In genomic region chr9:4356306-4356705, GRCh38 we compare ENCODE assay signal across 23 cellular contexts. TPM values are rescaled to one million over a fixed set of nuclear protein-coding genes. Genes with fewer than 3 reads are reported as not detected.
DNase-seq lines count a peak whose midpoint lies in the region; TF ChIP-seq lines count a peak whose summit lies in the region.
"Had no signal": no experiment of that assay in that cellular context is flagged by ENCODE, and none has a peak within 500 bp of the region (broad histone marks: within the 10 kb centered on the region; RNA-seq: fewer than 3 reads in every experiment).

No MANE protein-coding gene starts in this region.

- TF ChIP-seq CTCF in fibroblast of the aortic adventitia (IDR thresholded peaks at IDR 0.05; ENCODE audit: insufficient read depth, low read length) (no peak), esophagus squamous epithelium (IDR thresholded peaks at IDR 0.05) (no peak)

- no peaks in the 10 kb centered on the region for H3K4me1 Mint-ChIP-seq in IgD-negative memory B cell
- H3K4me1 Mint-ChIP-seq: CD14-positive monocyte; CD8-positive, alpha-beta memory T cell had no signal

- 48 to 83% methylated on average over 2 of the region's 2 CpGs for WGBS in esophagus squamous epithelium, 2 donors

- no peaks in the 10 kb centered on the region for H3K36me3 ChIP-seq in esophagus squamous epithelium
- H3K36me3 ChIP-seq: BE2C; BLaER1 treated with 17β-estradiol and CSF1 and Interleukin-3, amounts not matched to agents 10 nM and 100 nM had no signal

- H3K27ac ChIP-seq in esophagus squamous epithelium, result no peak overlapping the region
- H3K27ac ChIP-seq: A549; BLaER1 treated with 17β-estradiol and CSF1 and Interleukin-3, amounts not matched to agents 10 nM and 100 nM had no signal

- TF ChIP-seq POLR2A in esophagus squamous epithelium (IDR thresholded peaks at IDR 0.05), result no peak

- no peaks in the 10 kb centered on the region for H3K9me3 Mint-ChIP-seq in IgD-negative memory B cell
- H3K9me3 Mint-ChIP-seq: CD4-positive, alpha-beta T cell had no signal

- H3K36me3 Mint-ChIP-seq in IgD-negative memory B cell, result no peaks in the 10 kb centered on the region
- H3K36me3 Mint-ChIP-seq: CD14-positive monocyte; CD8-positive, alpha-beta memory T cell had no signal

- intact Hi-C loops in esophagus squamous epithelium (cut with DNase I), result no loop called here

- H3K4me3 ChIP-seq in fibroblast of the aortic adventitia (ENCODE audit: low read depth, low read length) (no peak overlapping the region), esophagus squamous epithelium (no peak overlapping the region)
- H3K4me3 ChIP-seq: A549; BLaER1 treated with 17β-estradiol and CSF1 and Interleukin-3, amounts not matched to agents 10 nM and 100 nM; GM12878 had no signal

- DNase-seq in dermis microvascular lymphatic vessel endothelial cell (ENCODE audit: low read depth in 2 of 2), result peak; percentile 97 to 99
- DNase-seq in fibroblast of the aortic adventitia (ENCODE audit: low read depth), result peak; percentile 79
- DNase-seq in pulmonary artery endothelial cell (ENCODE audit: low read depth, low spot score), result peak; percentile 83
- no peak for DNase-seq in SKM-1 treated with dmso at 0.1 percent for 144 hours (lab: John Stamatoyannopoulos, UW; ENCODE audit: unreplicated experiment)
- DNase-seq in esophagus squamous epithelium (lab: John Stamatoyannopoulos, UW), result no peak
- DNase-seq in activated T-cell treated with anti-CD3 and anti-CD28 coated beads, Interleukin-2, amount 50 U/mL, for 48 hours, result no peak
- DNase-seq: 8988T; ACHN; AML-193; BE2C; CD4-positive, alpha-beta T cell; CD8-positive, alpha-beta memory T cell; DMS 273 treated with DMSO at 0.1 percent for 48 hours; DMS79; EL; GDM1; H7; HCEC 1CT had no signal

- no peak overlapping the region for H3K4me3 Mint-ChIP-seq in IgD-negative memory B cell
- H3K4me3 Mint-ChIP-seq: CD14-positive monocyte; CD4-positive, alpha-beta T cell; CD8-positive, alpha-beta memory T cell had no signal

- peak overlapping the region in 2 of 3 donors; percentile 21 to 35 for H3K27ac Mint-ChIP-seq in IgD-negative memory B cell
- H3K27ac Mint-ChIP-seq: CD14-positive monocyte; CD4-positive, alpha-beta T cell; CD8-positive, alpha-beta memory T cell had no signal

- H3K9me3 ChIP-seq in esophagus squamous epithelium, result no peaks in the 10 kb centered on the region
- H3K9me3 ChIP-seq: A549; BE2C; BLaER1 treated with 17β-estradiol and CSF1 and Interleukin-3, amounts not matched to agents 10 nM and 100 nM had no signal

- H3K4me1 ChIP-seq in esophagus squamous epithelium, result peaks cover 0 to 7% (median 0%) of the 10 kb centered on the region in 3 donors
- H3K4me1 ChIP-seq: A549, BE2C had no signal

- H3K27me3 ChIP-seq in esophagus squamous epithelium, result no peaks in the 10 kb centered on the region
- H3K27me3 ChIP-seq: BE2C; BLaER1 treated with 17β-estradiol and CSF1 and Interleukin-3, amounts not matched to agents 10 nM and 100 nM had no signal

- peaks cover 5% of the 10 kb centered on the region for H3K27me3 Mint-ChIP-seq in IgD-negative memory B cell

RNA-seq across cellular contexts. Expression of gene GLIS3, which starts 56.4 kb away (rescaled TPM):
- not detected for polyA plus RNA-seq in IgD-negative memory B cell
- 21.4 and 42.0 TPM in 2 replicates for total RNA-seq in dermis microvascular lymphatic vessel endothelial cell
- 49.1 and 50.9 TPM in 2 replicates for total RNA-seq in fibroblast of the aortic adventitia (ENCODE audit: low replicate concordance)
- 3.1 and 3.8 TPM in 2 replicates for total RNA-seq in pulmonary artery endothelial cell
- 10 to 100 TPM in 1 of 4 donors, 1 to 10 TPM in 1, under 1 TPM in 1, not detected in 1; 0.88 to 10.9 (median 1.4) TPM for total RNA-seq in esophagus squamous epithelium
- polyA plus RNA-seq: CD14-positive monocyte had no signal

Comparison
In these comparisons a context has a peak if more than half of its experiments do, and no peak if none do; other contexts are left out.
1. DNase-seq: peak in dermis microvascular lymphatic vessel endothelial cell (2 of 2), fibroblast of the aortic adventitia (single experiment) and pulmonary artery endothelial cell (single experiment); none in SKM-1 treated with dmso at 0.1 percent for 144 hours (single experiment), esophagus squamous epithelium (single experiment) and activated T-cell treated with anti-CD3 and anti-CD28 coated beads, Interleukin-2, amount 50 U/mL, for 48 hours (0 of 2).